Comparison of ENCODE assay signal across 22 cellular contexts in genomic region chr7:148437043-148437442, GRCh38.
"Had no signal": no experiment of that assay in that cellular context is flagged by ENCODE, and none has a peak within 500 bp of the region (broad histone marks: within the 10 kb centered on the region; RNA-seq: fewer than 3 reads in every experiment).

No MANE protein-coding gene starts in this region.

- FAIRE-seq: endometrium, kidney had no signal

- H3K36me3 ChIP-seq: ascending aorta, left lung, right atrium auricular region, suprapubic skin, upper lobe of left lung had no signal

- H3K4me3 Mint-ChIP-seq: activated naive CD4-positive, alpha-beta T cell treated with anti-CD3 and anti-CD28 coated beads, Interleukin-2, amount 50 U/mL, for 24 hours; central memory CD8-positive, alpha-beta T cell; neural crest cell; stimulated activated naive CD8-positive, alpha-beta T cell treated with anti-CD3 and anti-CD28 coated beads, Interleukin-15, amount 100 ng/mL, for 72 hours; T-helper 1 cell treated with Interleukin-12 subunit alpha and Interleukin-12 subunit beta and Interleukin-4 antibody, amounts not matched to agents 30 μg/mL and 1 μg/mL, for 36 hours had no signal

- ATAC-seq: left lung had no signal

- H3K27ac Mint-ChIP-seq: activated naive CD4-positive, alpha-beta T cell treated with anti-CD3 and anti-CD28 coated beads, Interleukin-2, amount 50 U/mL, for 24 hours; progenitor cell of endocrine pancreas; T-helper 1 cell treated with Interleukin-12 subunit alpha and Interleukin-12 subunit beta and Interleukin-4 antibody, amounts not matched to agents 30 μg/mL and 1 μg/mL, for 36 hours had no signal

- DNase-seq: activated CD4-positive, alpha-beta T cell treated with anti-CD3 and anti-CD28 coated beads for 1 hour; activated CD8-positive, alpha-beta memory T cell treated with anti-CD3 and anti-CD28 coated beads for 24 hours; activated CD8-positive, alpha-beta memory T cell treated with anti-CD3 and anti-CD28 coated beads, Interleukin-2, amount 50 U/mL, for 48 hours; activated effector memory CD4-positive, alpha-beta T cell treated with Interleukin-2 at 50 U/mL for 16 hours; activated T-cell treated with anti-CD3 and anti-CD28 coated beads, Interleukin-2, amount 50 U/mL, for 48 hours; erythroblast; foreskin melanocyte; kidney; left lung; mammary epithelial cell; stimulated activated naive CD8-positive, alpha-beta T cell treated with anti-CD3 and anti-CD28 coated beads, Interleukin-15, amount 100 ng/mL, for 72 hours; upper lobe of left lung had no signal

- H3K4me1 Mint-ChIP-seq: activated naive CD4-positive, alpha-beta T cell treated with anti-CD3 and anti-CD28 coated beads, Interleukin-2, amount 50 U/mL, for 24 hours; neural crest cell; stimulated activated naive CD8-positive, alpha-beta T cell treated with anti-CD3 and anti-CD28 coated beads, Interleukin-15, amount 100 ng/mL, for 72 hours had no signal

- H3K4me1 ChIP-seq: ascending aorta, left lung, right atrium auricular region, upper lobe of left lung had no signal

- H3K9me3 Mint-ChIP-seq: activated naive CD4-positive, alpha-beta T cell treated with anti-CD3 and anti-CD28 coated beads, Interleukin-2, amount 50 U/mL, for 24 hours; central memory CD8-positive, alpha-beta T cell; neural crest cell; stimulated activated naive CD8-positive, alpha-beta T cell treated with anti-CD3 and anti-CD28 coated beads, Interleukin-15, amount 100 ng/mL, for 72 hours; T-helper 1 cell treated with Interleukin-12 subunit alpha and Interleukin-12 subunit beta and Interleukin-4 antibody, amounts not matched to agents 30 μg/mL and 1 μg/mL, for 36 hours had no signal

- H3K9me3 ChIP-seq: ascending aorta, left lung, suprapubic skin, upper lobe of left lung had no signal

- H3K27ac ChIP-seq: ascending aorta, coronary artery, left lung, right atrium auricular region, suprapubic skin, upper lobe of left lung had no signal

- H3K27me3 ChIP-seq: ascending aorta, left lung, right atrium auricular region, suprapubic skin, upper lobe of left lung had no signal

- H3K4me3 ChIP-seq: ascending aorta, coronary artery, left lung, right atrium auricular region, suprapubic skin, upper lobe of left lung had no signal

- H3K36me3 Mint-ChIP-seq: activated naive CD4-positive, alpha-beta T cell treated with anti-CD3 and anti-CD28 coated beads, Interleukin-2, amount 50 U/mL, for 24 hours had no signal

- H3K27me3 Mint-ChIP-seq: activated naive CD4-positive, alpha-beta T cell treated with anti-CD3 and anti-CD28 coated beads, Interleukin-2, amount 50 U/mL, for 24 hours; stimulated activated naive CD8-positive, alpha-beta T cell treated with anti-CD3 and anti-CD28 coated beads, Interleukin-15, amount 100 ng/mL, for 72 hours had no signal
